9 cellular contexts compared by ENCODE assay signal in genomic region chr9:35972093-35972492, GRCh38. TPM values are rescaled to one million over a fixed set of nuclear protein-coding genes. Genes with fewer than 3 reads are reported as not detected.
DNase-seq lines count a peak whose midpoint lies in the region; ATAC-seq and TF ChIP-seq lines count a peak whose summit lies in the region.
"Had no signal": no experiment of that assay in that cellular context is flagged by ENCODE, and none has a peak within 500 bp of the region (broad histone marks: within the 10 kb centered on the region; RNA-seq: fewer than 3 reads in every experiment).

No MANE protein-coding gene starts in this region.

- H3K4me3 Mint-ChIP-seq in mesothelial cell of epicardium: peak overlapping the region; percentile 43

- peaks cover 77% of the 10 kb centered on the region for H3K27me3 Mint-ChIP-seq in mesothelial cell of epicardium (ENCODE audit: low read depth)

- DNase-seq in activated CD4-positive, alpha-beta T cell treated with anti-CD3 and anti-CD28 coated beads for 4 hours: peak; percentile 32 to 40
- DNase-seq in activated CD4-positive, alpha-beta T cell treated with anti-CD3 and anti-CD28 coated beads for 1 hour: no peak
- DNase-seq in astrocyte of the hippocampus (ENCODE audit: low read depth, low spot score) (peak; percentile 45), mesothelial cell of epicardium (ENCODE audit: low spot score in 2 of 2, unreplicated experiment in 2 of 2) (no peak), NCI-H187 (lab: John Stamatoyannopoulos, UW) (no peak)
- DNase-seq in stimulated activated naive CD8-positive, alpha-beta T cell treated with anti-CD3 and anti-CD28 coated beads, Interleukin-15, Interleukin-2, amounts not matched to agents 100 U/mL and 50 U/mL, for 24 hours: peak; percentile 46

- peaks cover 42% of the 10 kb centered on the region for H3K9me3 Mint-ChIP-seq in mesothelial cell of epicardium

- no peak overlapping the region for H3K27ac Mint-ChIP-seq in mesothelial cell of epicardium

- no peak for TF ChIP-seq CTCF in mesothelial cell of epicardium (IDR thresholded peaks at IDR 0.05; ENCODE audit: unreplicated experiment)

- H3K36me3 Mint-ChIP-seq in mesothelial cell of epicardium: peaks cover 8% of the 10 kb centered on the region

- no peaks in the 10 kb centered on the region for H3K4me1 Mint-ChIP-seq in mesothelial cell of epicardium

- ATAC-seq in stimulated activated naive CD8-positive, alpha-beta T cell treated with anti-CD3 and anti-CD28 coated beads, Interleukin-15, Interleukin-2, amounts not matched to agents 100 U/mL and 50 U/mL, for 24 hours: peak; percentile 28
- ATAC-seq in GM18907 (IDR thresholded peaks at IDR 0.05; ENCODE audit: unreplicated experiment) (no peak), HG02840 (IDR thresholded peaks at IDR 0.05; ENCODE audit: low FRiP score, unreplicated experiment) (no peak)

RNA-seq across cellular contexts. Expression of gene OR2S2, which starts 14.1 kb away (rescaled TPM):
- not detected in 3 replicates for total RNA-seq in mesothelial cell of epicardium
- total RNA-seq: temporal lobe had no signal

Comparison
In these comparisons a context has a peak if more than half of its experiments do, and no peak if none do; other contexts are left out.
1. DNase-seq: peak in activated CD4-positive, alpha-beta T cell treated with anti-CD3 and anti-CD28 coated beads for 4 hours (2 of 2), astrocyte of the hippocampus (single experiment) and stimulated activated naive CD8-positive, alpha-beta T cell treated with anti-CD3 and anti-CD28 coated beads, Interleukin-15, Interleukin-2, amounts not matched to agents 100 U/mL and 50 U/mL, for 24 hours (single experiment); none in activated CD4-positive, alpha-beta T cell treated with anti-CD3 and anti-CD28 coated beads for 1 hour (single experiment), mesothelial cell of epicardium (0 of 2) and NCI-H187 (0 of 2).